In the genomic region with DNA sequence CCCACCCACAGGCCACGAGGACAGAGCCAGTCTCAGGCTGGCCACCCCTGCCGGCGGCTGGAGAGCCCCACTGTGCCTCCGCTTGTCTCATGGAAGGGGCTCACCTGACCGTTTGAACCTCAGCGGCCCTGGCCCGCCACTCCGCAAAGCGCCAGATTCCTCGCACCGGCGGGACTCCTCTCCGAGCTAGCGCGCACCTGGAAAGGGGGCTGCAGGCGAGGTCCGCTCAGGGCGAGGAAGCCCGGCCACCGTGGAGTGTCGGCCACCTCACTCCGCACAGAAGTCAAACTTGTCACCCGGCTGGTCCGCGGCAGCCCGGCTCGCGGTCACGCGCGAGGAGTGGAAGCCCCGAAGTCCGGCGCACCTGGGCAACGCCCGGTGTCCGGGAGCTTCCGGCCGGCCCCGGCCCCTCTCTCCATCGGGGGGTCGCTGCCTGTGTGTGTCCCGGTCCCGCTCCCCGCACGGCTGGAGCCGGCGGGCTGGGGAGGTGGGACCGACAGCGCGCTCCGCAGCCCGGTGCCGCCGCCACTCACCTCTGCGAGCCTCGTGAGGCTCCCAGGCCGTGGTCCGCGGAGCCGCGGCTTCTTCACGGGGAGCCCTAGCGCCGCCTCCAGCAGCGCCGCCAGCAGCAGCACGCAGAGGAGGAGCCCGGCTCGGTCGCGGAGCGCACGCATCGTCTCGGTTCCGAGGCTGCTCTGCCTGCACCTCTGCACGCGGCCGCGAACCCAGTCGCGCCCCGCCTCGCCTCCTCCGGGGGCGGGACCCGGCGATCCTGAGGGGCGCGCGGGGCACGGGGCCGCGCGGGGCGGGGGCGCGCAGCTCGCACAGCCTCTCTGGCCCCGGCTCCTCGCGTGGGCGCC, we compare ENCODE assay signal across 8 cellular contexts. TPM values are rescaled to one million over a fixed set of nuclear protein-coding genes. Genes with fewer than 3 reads are reported as not detected.
DNase-seq lines count a peak whose midpoint lies in the region; ATAC-seq lines count a peak whose summit lies in the region.

Gene ISM2 (minus strand): TSS at position 697 of the 860 bp plus-strand sequence. CDS start 23 bp downstream, at position 674.

- H2BK15ac ChIP-seq in mesenchymal stem cell (ENCODE audit: low read depth, poor library complexity, severe bottlenecking): no peak within 1 kb of the TSS

- no peak within 1 kb of the TSS for H2BK120ac ChIP-seq in mesenchymal stem cell (ENCODE audit: low read depth, low read length)

- no peak within 1 kb of the TSS for H3K18ac ChIP-seq in mesenchymal stem cell (ENCODE audit: low read depth in 1 of 2, low read length in 2 of 2)

- H2BK5ac ChIP-seq in mesenchymal stem cell (ENCODE audit: low read depth, low read length, poor library complexity, severe bottlenecking): no peak within 1 kb of the TSS

- H3K36me3 ChIP-seq in mesenchymal stem cell (ENCODE audit: control insufficient read depth in 1 of 2, insufficient read depth in 2 of 2, low read depth in 1 of 2, low read length in 2 of 2): no peaks in the 10 kb centered on the region

- H2AK5ac ChIP-seq in mesenchymal stem cell (ENCODE audit: low read length, severe bottlenecking): no peak within 1 kb of the TSS

- H3K4ac ChIP-seq in mesenchymal stem cell (ENCODE audit: low read depth in 1 of 2, low read length in 2 of 2): no peak within 1 kb of the TSS

- H3K14ac ChIP-seq in mesenchymal stem cell (ENCODE audit: low read length in 2 of 2): no peak within 1 kb of the TSS

- H2BK12ac ChIP-seq in mesenchymal stem cell (ENCODE audit: low read length in 2 of 2): no peak within 1 kb of the TSS

- no peak within 1 kb of the TSS for H3K27ac ChIP-seq in mesenchymal stem cell (ENCODE audit: low read length, poor library complexity, severe bottlenecking)

- H3K27me3 ChIP-seq in mesenchymal stem cell (ENCODE audit: control insufficient read depth in 1 of 2, insufficient read depth in 1 of 2, low read length in 2 of 2): peaks cover 21 to 25% of the 10 kb centered on the region in 2 experiments

- H3K23ac ChIP-seq in mesenchymal stem cell (ENCODE audit: low read length in 2 of 2): peak within 1 kb of the TSS in 1 of 2 experiments; percentile 96

- DNase-seq in COLO668 (lab: John Stamatoyannopoulos, UW; ENCODE audit: unreplicated experiment): peak; percentile 79
- peak; percentile 46 for DNase-seq in KBM-7
- DNase-seq in activated CD4-positive, alpha-beta T cell treated with anti-CD3 and anti-CD28 coated beads for 1 hour: peak; percentile 22
- DNase-seq in ecto neural progenitor cell (ENCODE audit: low spot score): peak; percentile 76
- peak; percentile 34 for DNase-seq in mesenchymal stem cell
- DNase-seq in stimulated activated CD8-positive, alpha-beta memory T cell treated with anti-CD3 and anti-CD28 coated beads, Interleukin-2, amount 100 ng/mL, for 48 hours (ENCODE audit: low read depth in 2 of 2): peak; percentile 6 to 36
- no peak for DNase-seq in NCI-H187 treated with DMSO at 0.1 percent for 48 hours (lab: John Stamatoyannopoulos, UW)

- 4% methylated on average over 92 of the region's 104 CpGs for WGBS in mesenchymal stem cell

- H2AFZ ChIP-seq in mesenchymal stem cell (ENCODE audit: low read depth, low read length): no peak within 1 kb of the TSS

- no peak within 1 kb of the TSS for H3K9ac ChIP-seq in mesenchymal stem cell (ENCODE audit: low read length)

- in situ Hi-C loops in KBM-7 (cut with MboI; ENCODE audit: low pct_unique_long_range_greater_than_20kb, low sequenced_read_pairs): no loop called here

- H3K4me2 ChIP-seq in mesenchymal stem cell (ENCODE audit: low read length, poor library complexity, severe bottlenecking): peak within 1 kb of the TSS; percentile 97

- H4K8ac ChIP-seq in mesenchymal stem cell (ENCODE audit: low read length): no peak within 1 kb of the TSS

- peaks cover 15% of the 10 kb centered on the region for H3K4me1 ChIP-seq in mesenchymal stem cell (ENCODE audit: control insufficient read depth, insufficient read depth, low read depth, low read length)

- H3K4me3 ChIP-seq in mesenchymal stem cell (ENCODE audit: insufficient read depth in 1 of 2, low read depth in 1 of 2, low read length in 2 of 2): peak within 1 kb of the TSS; percentile 63 to 71

- H4K91ac ChIP-seq in mesenchymal stem cell (ENCODE audit: low read length): no peak within 1 kb of the TSS

- ATAC-seq in GM21360 (IDR thresholded peaks at IDR 0.05; ENCODE audit: unreplicated experiment): peak; percentile 71

- H3K79me1 ChIP-seq in mesenchymal stem cell (replicated peaks; ENCODE audit: low read length, poor library complexity, severe bottlenecking): no peaks in the 10 kb centered on the region

- H3K9me3 ChIP-seq in mesenchymal stem cell (ENCODE audit: control insufficient read depth, low read length): no peaks in the 10 kb centered on the region

RNA-seq across cellular contexts. Expression of gene ISM2, which starts in this region (rescaled TPM):
- not detected for polyA plus RNA-seq in mesenchymal stem cell (2013, experiment 1 of 2)
- polyA plus RNA-seq in mesenchymal stem cell (2013, experiment 2 of 2): 0.03 TPM
